ENCODE assay signal across 31 cellular contexts in genomic region chr12:76799362-76799761, GRCh38.
"Had no signal": no experiment of that assay in that cellular context is flagged by ENCODE, and none has a peak within 500 bp of the region (broad histone marks: within the 10 kb centered on the region; RNA-seq: fewer than 3 reads in every experiment).

No MANE protein-coding gene starts in this region.

- H3K4me3 Mint-ChIP-seq: activated CD4-positive, alpha-beta memory T cell treated with anti-CD3 and anti-CD28 coated beads, Interleukin-2, amount 10 ng/mL, durations not matched to agents 7 days and 5 days; activated CD8-positive, alpha-beta memory T cell treated with anti-CD3 and anti-CD28 coated beads, Interleukin-2, amount 10 ng/mL, durations not matched to agents 7 days and 5 days; activated naive CD4-positive, alpha-beta T cell treated with anti-CD3 and anti-CD28 coated beads, Interleukin-2, amount 10 ng/mL, durations not matched to agents 7 days and 5 days; activated naive CD8-positive, alpha-beta T cell; activated naive CD8-positive, alpha-beta T cell treated with anti-CD3 and anti-CD28 coated beads, Interleukin-2, amount 50 U/mL, for 24 hours; brain had no signal

- ATAC-seq: activated CD8-positive, alpha-beta memory T cell treated with anti-CD3 and anti-CD28 coated beads, Interleukin-2, amount 10 ng/mL, durations not matched to agents 7 days and 5 days; activated naive CD8-positive, alpha-beta T cell treated with anti-CD3 and anti-CD28 coated beads, Interleukin-2, amount 50 U/mL, for 24 hours; PC-3 had no signal

- H3K9me3 ChIP-seq: Peyer's patch had no signal

- H3K27me3 Mint-ChIP-seq: activated CD4-positive, alpha-beta memory T cell treated with anti-CD3 and anti-CD28 coated beads, Interleukin-2, amount 10 ng/mL, durations not matched to agents 7 days and 5 days; activated CD8-positive, alpha-beta memory T cell treated with anti-CD3 and anti-CD28 coated beads, Interleukin-2, amount 10 ng/mL, durations not matched to agents 7 days and 5 days; activated naive CD4-positive, alpha-beta T cell treated with anti-CD3 and anti-CD28 coated beads, Interleukin-2, amount 10 ng/mL, durations not matched to agents 7 days and 5 days; activated naive CD8-positive, alpha-beta T cell; activated naive CD8-positive, alpha-beta T cell treated with anti-CD3 and anti-CD28 coated beads, Interleukin-2, amount 50 U/mL, for 24 hours; brain had no signal

- H3K4me3 ChIP-seq: cardiac muscle cell, Peyer's patch had no signal

- H3K9ac ChIP-seq: KMS-11 had no signal

- H3K4me2 ChIP-seq: KMS-11 had no signal

- H3K36me3 ChIP-seq: cardiac muscle cell, Peyer's patch had no signal

- H3K27ac ChIP-seq: cardiac muscle cell, KMS-11, Peyer's patch, WERI-Rb-1 had no signal

- H3K27me3 ChIP-seq: cardiac muscle cell, Peyer's patch had no signal

- H3K27ac Mint-ChIP-seq: activated CD4-positive, alpha-beta memory T cell treated with anti-CD3 and anti-CD28 coated beads, Interleukin-2, amount 10 ng/mL, durations not matched to agents 7 days and 5 days; activated CD8-positive, alpha-beta memory T cell treated with anti-CD3 and anti-CD28 coated beads, Interleukin-2, amount 10 ng/mL, durations not matched to agents 7 days and 5 days; activated naive CD4-positive, alpha-beta T cell treated with anti-CD3 and anti-CD28 coated beads, Interleukin-2, amount 10 ng/mL, durations not matched to agents 7 days and 5 days; activated naive CD8-positive, alpha-beta T cell; activated naive CD8-positive, alpha-beta T cell treated with anti-CD3 and anti-CD28 coated beads, Interleukin-2, amount 50 U/mL, for 24 hours; brain had no signal

- DNase-seq: activated CD4-positive, alpha-beta memory T cell treated with anti-CD3 and anti-CD28 coated beads, Interleukin-2, amount 10 ng/mL, durations not matched to agents 7 days and 5 days; activated CD4-positive, alpha-beta T cell treated with anti-CD3 and anti-CD28 coated beads for 1 hour; activated CD4-positive, alpha-beta T cell treated with anti-CD3 and anti-CD28 coated beads for 48 hours; activated CD4-positive, CD25-positive, alpha-beta regulatory T cell; activated CD8-positive, alpha-beta memory T cell treated with anti-CD3 and anti-CD28 coated beads for 24 hours; activated CD8-positive, alpha-beta memory T cell treated with anti-CD3 and anti-CD28 coated beads, Interleukin-2, amount 10 ng/mL, durations not matched to agents 7 days and 5 days; activated CD8-positive, alpha-beta memory T cell treated with anti-CD3 and anti-CD28 coated beads, Interleukin-2, amount 50 U/mL, for 48 hours; activated effector memory CD4-positive, alpha-beta T cell treated with Interleukin-2 at 50 U/mL for 16 hours; activated naive CD4-positive, alpha-beta T cell treated with anti-CD3 and anti-CD28 coated beads, Interleukin-2, amount 10 ng/mL, durations not matched to agents 7 days and 5 days; activated naive CD8-positive, alpha-beta T cell treated with anti-CD3 and anti-CD28 coated beads, Interleukin-2, amount 50 U/mL, for 24 hours; activated T-cell treated with anti-CD3 and anti-CD28 coated beads, Interleukin-2, amount 50 U/mL, for 48 hours; anterior cingulate cortex; NCI-H1105; NCI-H1417 treated with DMSO at 0.1 percent for 48 hours; NCI-H1694; NCI-H1930; NCI-H2081 treated with DMSO at 0.1 percent for 48 hours; NCI-H226; NCI-H446 treated with DMSO at 0.1 percent for 48 hours; NCI-H524; NK-92 treated with Interleukin-12 subunit alpha and Interleukin-12 subunit beta, amount 100 ng/mL, for 24 hours; PC-3; Peyer's patch; Right ventricle myocardium superior; RPMI8226; T1000; WERI-Rb-1 had no signal
